17 cellular contexts compared by ENCODE assay signal in the genomic region with DNA sequence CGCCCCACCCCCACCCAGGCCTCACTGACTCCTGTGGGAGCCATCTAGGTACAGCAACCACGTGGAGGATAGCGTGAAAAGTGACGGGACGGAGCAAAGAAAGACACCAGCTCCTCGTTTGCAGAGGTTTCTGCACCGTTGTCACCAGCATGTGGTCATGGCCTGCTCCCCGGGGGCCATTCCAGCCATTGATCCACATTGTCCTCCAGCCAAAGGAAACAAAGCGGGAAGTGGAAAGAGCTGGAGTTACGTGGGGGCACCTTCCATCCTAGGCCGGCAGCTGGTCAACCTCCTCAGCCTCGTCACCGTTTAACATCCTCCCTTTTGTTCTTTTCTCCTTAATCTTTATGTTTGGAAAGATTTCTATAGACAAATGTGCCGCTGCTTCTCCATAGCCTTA.
"Had no signal": no experiment of that assay in that cellular context is flagged by ENCODE, and none has a peak within 500 bp of the region (broad histone marks: within the 10 kb centered on the region; RNA-seq: fewer than 3 reads in every experiment).

No MANE protein-coding gene starts in this region.

- H3K36me3 ChIP-seq: gastrocnemius medialis, heart right ventricle, tibial nerve had no signal

- DNase-seq: activated CD4-positive, alpha-beta memory T cell treated with anti-CD3 and anti-CD28 coated beads for 36 hours; activated CD4-positive, alpha-beta T cell treated with anti-CD3 and anti-CD28 coated beads for 36 hours; activated naive CD4-positive, alpha-beta T cell treated with anti-CD3 and anti-CD28 coated beads for 36 hours; activated T-cell treated with anti-CD3 and anti-CD28 coated beads, Interleukin-2, amount 50 U/mL, for 4 hours; aorta; cortex of kidney; gastrocnemius medialis; heart right ventricle; immature natural killer cell; psoas muscle; right cardiac atrium; stimulated activated CD4-positive, alpha-beta T cell treated with anti-CD3 and anti-CD28 coated beads, Interleukin-2, amount 100 ng/mL, for 48 hours had no signal

- H3K27ac Mint-ChIP-seq: activated CD4-positive, alpha-beta memory T cell treated with anti-CD3 and anti-CD28 coated beads for 36 hours; activated naive CD4-positive, alpha-beta T cell treated with anti-CD3 and anti-CD28 coated beads for 36 hours; memory B cell had no signal

- H3K4me3 ChIP-seq: gastrocnemius medialis, heart right ventricle, psoas muscle, skin epidermis, tibial nerve had no signal

- H3K4me3 Mint-ChIP-seq: activated CD4-positive, alpha-beta memory T cell treated with anti-CD3 and anti-CD28 coated beads for 36 hours; activated CD4-positive, alpha-beta T cell treated with anti-CD3 and anti-CD28 coated beads for 36 hours; activated naive CD4-positive, alpha-beta T cell treated with anti-CD3 and anti-CD28 coated beads for 36 hours; activated T-cell treated with anti-CD3 and anti-CD28 coated beads, Interleukin-2, amount 50 U/mL, for 4 hours; central memory CD8-positive, alpha-beta T cell; immature natural killer cell; memory B cell; stimulated activated naive CD8-positive, alpha-beta T cell treated with anti-CD3 and anti-CD28 coated beads, Interleukin-15, Interleukin-2, amounts not matched to agents 100 ng/mL and 50 ng/mL, for 24 hours had no signal

- H3K27ac ChIP-seq: gastrocnemius medialis, heart right ventricle, psoas muscle, skin epidermis, tibial nerve had no signal

- H3K27me3 Mint-ChIP-seq: activated CD4-positive, alpha-beta memory T cell treated with anti-CD3 and anti-CD28 coated beads for 36 hours; activated CD4-positive, alpha-beta T cell treated with anti-CD3 and anti-CD28 coated beads for 36 hours; central memory CD8-positive, alpha-beta T cell; memory B cell; stimulated activated naive CD8-positive, alpha-beta T cell treated with anti-CD3 and anti-CD28 coated beads, Interleukin-15, Interleukin-2, amounts not matched to agents 100 ng/mL and 50 ng/mL, for 24 hours had no signal

- H3K27me3 ChIP-seq: gastrocnemius medialis, heart right ventricle, tibial nerve had no signal

- H3K9me3 ChIP-seq: gastrocnemius medialis, heart right ventricle, psoas muscle, tibial nerve had no signal
